In the genomic region with DNA sequence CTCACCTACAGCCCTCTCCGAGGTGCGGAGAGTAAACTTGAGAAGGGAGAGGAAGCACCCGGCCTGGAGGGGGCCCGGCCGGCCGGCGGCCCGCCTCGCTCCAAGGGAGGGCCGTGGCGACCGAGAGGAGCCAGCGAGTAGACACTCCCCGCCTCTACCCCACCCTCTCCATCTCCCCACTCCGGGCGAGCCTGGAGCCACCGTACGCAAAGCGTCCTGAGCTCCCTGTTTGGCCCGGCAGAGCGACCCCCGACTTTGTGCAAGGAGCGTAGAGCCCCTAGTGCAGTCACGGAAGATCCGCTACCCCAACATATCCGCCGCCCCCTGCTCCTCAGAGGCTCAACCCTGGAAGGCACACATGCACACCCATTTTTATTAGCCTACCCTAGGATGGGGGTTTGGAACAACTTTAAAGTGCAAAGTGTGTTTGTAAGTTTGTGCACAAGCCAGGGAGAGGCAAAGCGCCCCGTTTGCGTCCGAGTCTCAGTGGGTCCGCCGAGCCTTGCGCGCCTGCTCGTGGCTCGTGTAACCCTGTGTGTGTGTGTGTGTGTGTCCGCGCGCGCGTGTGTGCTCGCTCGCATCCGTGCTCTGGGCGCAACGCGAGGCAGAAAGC, we compare ENCODE assay signal across 1 cellular context.
A peak's percentile ranks its signal among the peaks of the same experiment; 100 is the strongest.
TF ChIP-seq lines count a peak whose summit lies in the region.

No MANE protein-coding gene starts in this region.

TF ChIP-seq in HEK293, 187 proteins besides CTCF, POLR2A, EP300 and RAD21 (continued from another document and continues in another):
- TF ChIP-seq, protein P1, sequence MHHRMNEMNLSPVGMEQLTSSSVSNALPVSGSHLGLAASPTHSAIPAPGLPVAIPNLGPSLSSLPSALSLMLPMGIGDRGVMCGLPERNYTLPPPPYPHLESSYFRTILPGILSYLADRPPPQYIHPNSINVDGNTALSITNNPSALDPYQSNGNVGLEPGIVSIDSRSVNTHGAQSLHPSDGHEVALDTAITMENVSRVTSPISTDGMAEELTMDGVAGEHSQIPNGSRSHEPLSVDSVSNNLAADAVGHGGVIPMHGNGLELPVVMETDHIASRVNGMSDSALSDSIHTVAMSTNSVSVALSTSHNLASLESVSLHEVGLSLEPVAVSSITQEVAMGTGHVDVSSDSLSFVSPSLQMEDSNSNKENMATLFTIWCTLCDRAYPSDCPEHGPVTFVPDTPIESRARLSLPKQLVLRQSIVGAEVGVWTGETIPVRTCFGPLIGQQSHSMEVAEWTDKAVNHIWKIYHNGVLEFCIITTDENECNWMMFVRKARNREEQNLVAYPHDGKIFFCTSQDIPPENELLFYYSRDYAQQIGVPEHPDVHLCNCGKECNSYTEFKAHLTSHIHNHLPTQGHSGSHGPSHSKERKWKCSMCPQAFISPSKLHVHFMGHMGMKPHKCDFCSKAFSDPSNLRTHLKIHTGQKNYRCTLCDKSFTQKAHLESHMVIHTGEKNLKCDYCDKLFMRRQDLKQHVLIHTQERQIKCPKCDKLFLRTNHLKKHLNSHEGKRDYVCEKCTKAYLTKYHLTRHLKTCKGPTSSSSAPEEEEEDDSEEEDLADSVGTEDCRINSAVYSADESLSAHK (tag by site-specific recombination; IDR thresholded peaks at IDR 0.05) = 0 out of 2 replicates have a peak, but pooled peaks have one; percentile 2
- TF ChIP-seq ZNF510 (tag by site-specific recombination; IDR thresholded peaks at IDR 0.05; ENCODE audit: insufficient replicate concordance) (no peak), KLF7 (tag by site-specific recombination; IDR thresholded peaks at IDR 0.05; ENCODE audit: borderline replicate concordance) (peak; percentile 11; the same call in 1 of the 2 replicates), SP7 (tag by site-specific recombination; IDR thresholded peaks at IDR 0.05) (peak; percentile 51), ZNF707 (tag by site-specific recombination; IDR thresholded peaks at IDR 0.05) (no peak), ZNF514 (tag by site-specific recombination; IDR thresholded peaks at IDR 0.05) (no peak), ZNF623 (tag by site-specific recombination; IDR thresholded peaks at IDR 0.05) (no peak), YY1 (tag by site-specific recombination; IDR thresholded peaks at IDR 0.05) (no peak), ZNF747 (tag by site-specific recombination; IDR thresholded peaks at IDR 0.05) (no peak), ZNF239 (tag by site-specific recombination; IDR thresholded peaks at IDR 0.05) (no peak), KLF1 (tag by site-specific recombination; IDR thresholded peaks at IDR 0.05) (peak; percentile 39), ZFP3 (tag by site-specific recombination; IDR thresholded peaks at IDR 0.05; ENCODE audit: low read depth) (no peak), ZNF302 (tag by site-specific recombination; IDR thresholded peaks at IDR 0.05; ENCODE audit: low read depth) (no peak), ZFHX2 (tag by site-specific recombination; conservative IDR thresholded peaks at IDR 0.05) (no peak; the same call in 1 of the 2 replicates), ZNF266 (tag by site-specific recombination; IDR thresholded peaks at IDR 0.05; ENCODE audit: low read depth) (no peak), FEZF1 (tag by site-specific recombination; IDR thresholded peaks at IDR 0.05) (no peak), ZNF571 (tag by site-specific recombination; IDR thresholded peaks at IDR 0.05) (no peak), ZNF654 (tag by site-specific recombination; IDR thresholded peaks at IDR 0.05; ENCODE audit: low read depth) (no peak), YY2 (tag by site-specific recombination; IDR thresholded peaks at IDR 0.05) (no peak), ZNF157 (tag by site-specific recombination; IDR thresholded peaks at IDR 0.05) (no peak), ZBTB20 (tag by site-specific recombination; IDR thresholded peaks at IDR 0.05) (peak; percentile 58; the same call in 1 of the 2 replicates), SP2 (tag by site-specific recombination; IDR thresholded peaks at IDR 0.05) (peak; percentile 83), ZNF610 (tag by site-specific recombination; IDR thresholded peaks at IDR 0.05; ENCODE audit: borderline replicate concordance) (no peak), ZIC2 (tag by site-specific recombination; IDR thresholded peaks at IDR 0.05) (peak; percentile 49), ZNF561 (tag by site-specific recombination; IDR thresholded peaks at IDR 0.05; ENCODE audit: borderline replicate concordance) (0 out of 2 replicates have a peak, but pooled peaks have one; percentile 13)
- TF ChIP-seq, protein P2, sequence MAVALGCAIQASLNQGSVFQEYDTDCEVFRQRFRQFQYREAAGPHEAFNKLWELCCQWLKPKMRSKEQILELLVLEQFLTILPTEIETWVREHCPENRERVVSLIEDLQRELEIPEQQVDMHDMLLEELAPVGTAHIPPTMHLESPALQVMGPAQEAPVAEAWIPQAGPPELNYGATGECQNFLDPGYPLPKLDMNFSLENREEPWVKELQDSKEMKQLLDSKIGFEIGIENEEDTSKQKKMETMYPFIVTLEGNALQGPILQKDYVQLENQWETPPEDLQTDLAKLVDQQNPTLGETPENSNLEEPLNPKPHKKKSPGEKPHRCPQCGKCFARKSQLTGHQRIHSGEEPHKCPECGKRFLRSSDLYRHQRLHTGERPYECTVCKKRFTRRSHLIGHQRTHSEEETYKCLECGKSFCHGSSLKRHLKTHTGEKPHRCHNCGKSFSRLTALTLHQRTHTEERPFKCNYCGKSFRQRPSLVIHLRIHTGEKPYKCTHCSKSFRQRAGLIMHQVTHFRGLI (tag by site-specific recombination; IDR thresholded peaks at IDR 0.05) = no peak
- TF ChIP-seq, protein P3, sequence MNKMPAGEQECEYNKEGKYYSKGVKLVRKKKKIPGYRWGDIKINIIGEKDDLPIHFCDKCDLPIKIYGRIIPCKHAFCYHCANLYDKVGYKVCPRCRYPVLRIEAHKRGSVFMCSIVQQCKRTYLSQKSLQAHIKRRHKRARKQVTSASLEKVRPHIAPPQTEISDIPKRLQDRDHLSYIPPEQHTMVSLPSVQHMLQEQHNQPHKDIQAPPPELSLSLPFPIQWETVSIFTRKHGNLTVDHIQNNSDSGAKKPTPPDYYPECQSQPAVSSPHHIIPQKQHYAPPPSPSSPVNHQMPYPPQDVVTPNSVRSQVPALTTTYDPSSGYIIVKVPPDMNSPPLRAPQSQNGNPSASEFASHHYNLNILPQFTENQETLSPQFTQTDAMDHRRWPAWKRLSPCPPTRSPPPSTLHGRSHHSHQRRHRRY (tag by site-specific recombination; IDR thresholded peaks at IDR 0.05) = no peak; the same call in 1 of the 2 replicates
- TF ChIP-seq, protein P4, sequence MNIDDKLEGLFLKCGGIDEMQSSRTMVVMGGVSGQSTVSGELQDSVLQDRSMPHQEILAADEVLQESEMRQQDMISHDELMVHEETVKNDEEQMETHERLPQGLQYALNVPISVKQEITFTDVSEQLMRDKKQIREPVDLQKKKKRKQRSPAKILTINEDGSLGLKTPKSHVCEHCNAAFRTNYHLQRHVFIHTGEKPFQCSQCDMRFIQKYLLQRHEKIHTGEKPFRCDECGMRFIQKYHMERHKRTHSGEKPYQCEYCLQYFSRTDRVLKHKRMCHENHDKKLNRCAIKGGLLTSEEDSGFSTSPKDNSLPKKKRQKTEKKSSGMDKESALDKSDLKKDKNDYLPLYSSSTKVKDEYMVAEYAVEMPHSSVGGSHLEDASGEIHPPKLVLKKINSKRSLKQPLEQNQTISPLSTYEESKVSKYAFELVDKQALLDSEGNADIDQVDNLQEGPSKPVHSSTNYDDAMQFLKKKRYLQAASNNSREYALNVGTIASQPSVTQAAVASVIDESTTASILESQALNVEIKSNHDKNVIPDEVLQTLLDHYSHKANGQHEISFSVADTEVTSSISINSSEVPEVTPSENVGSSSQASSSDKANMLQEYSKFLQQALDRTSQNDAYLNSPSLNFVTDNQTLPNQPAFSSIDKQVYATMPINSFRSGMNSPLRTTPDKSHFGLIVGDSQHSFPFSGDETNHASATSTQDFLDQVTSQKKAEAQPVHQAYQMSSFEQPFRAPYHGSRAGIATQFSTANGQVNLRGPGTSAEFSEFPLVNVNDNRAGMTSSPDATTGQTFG (tag by site-specific recombination; IDR thresholded peaks at IDR 0.05; ENCODE audit: borderline replicate concordance) = no peak
- TF ChIP-seq, protein P5, sequence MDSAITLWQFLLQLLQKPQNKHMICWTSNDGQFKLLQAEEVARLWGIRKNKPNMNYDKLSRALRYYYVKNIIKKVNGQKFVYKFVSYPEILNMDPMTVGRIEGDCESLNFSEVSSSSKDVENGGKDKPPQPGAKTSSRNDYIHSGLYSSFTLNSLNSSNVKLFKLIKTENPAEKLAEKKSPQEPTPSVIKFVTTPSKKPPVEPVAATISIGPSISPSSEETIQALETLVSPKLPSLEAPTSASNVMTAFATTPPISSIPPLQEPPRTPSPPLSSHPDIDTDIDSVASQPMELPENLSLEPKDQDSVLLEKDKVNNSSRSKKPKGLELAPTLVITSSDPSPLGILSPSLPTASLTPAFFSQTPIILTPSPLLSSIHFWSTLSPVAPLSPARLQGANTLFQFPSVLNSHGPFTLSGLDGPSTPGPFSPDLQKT (IDR thresholded peaks at IDR 0.05; ENCODE audit: borderline replicate concordance, low read depth, low read length) = no peak
- TF ChIP-seq, protein P6, sequence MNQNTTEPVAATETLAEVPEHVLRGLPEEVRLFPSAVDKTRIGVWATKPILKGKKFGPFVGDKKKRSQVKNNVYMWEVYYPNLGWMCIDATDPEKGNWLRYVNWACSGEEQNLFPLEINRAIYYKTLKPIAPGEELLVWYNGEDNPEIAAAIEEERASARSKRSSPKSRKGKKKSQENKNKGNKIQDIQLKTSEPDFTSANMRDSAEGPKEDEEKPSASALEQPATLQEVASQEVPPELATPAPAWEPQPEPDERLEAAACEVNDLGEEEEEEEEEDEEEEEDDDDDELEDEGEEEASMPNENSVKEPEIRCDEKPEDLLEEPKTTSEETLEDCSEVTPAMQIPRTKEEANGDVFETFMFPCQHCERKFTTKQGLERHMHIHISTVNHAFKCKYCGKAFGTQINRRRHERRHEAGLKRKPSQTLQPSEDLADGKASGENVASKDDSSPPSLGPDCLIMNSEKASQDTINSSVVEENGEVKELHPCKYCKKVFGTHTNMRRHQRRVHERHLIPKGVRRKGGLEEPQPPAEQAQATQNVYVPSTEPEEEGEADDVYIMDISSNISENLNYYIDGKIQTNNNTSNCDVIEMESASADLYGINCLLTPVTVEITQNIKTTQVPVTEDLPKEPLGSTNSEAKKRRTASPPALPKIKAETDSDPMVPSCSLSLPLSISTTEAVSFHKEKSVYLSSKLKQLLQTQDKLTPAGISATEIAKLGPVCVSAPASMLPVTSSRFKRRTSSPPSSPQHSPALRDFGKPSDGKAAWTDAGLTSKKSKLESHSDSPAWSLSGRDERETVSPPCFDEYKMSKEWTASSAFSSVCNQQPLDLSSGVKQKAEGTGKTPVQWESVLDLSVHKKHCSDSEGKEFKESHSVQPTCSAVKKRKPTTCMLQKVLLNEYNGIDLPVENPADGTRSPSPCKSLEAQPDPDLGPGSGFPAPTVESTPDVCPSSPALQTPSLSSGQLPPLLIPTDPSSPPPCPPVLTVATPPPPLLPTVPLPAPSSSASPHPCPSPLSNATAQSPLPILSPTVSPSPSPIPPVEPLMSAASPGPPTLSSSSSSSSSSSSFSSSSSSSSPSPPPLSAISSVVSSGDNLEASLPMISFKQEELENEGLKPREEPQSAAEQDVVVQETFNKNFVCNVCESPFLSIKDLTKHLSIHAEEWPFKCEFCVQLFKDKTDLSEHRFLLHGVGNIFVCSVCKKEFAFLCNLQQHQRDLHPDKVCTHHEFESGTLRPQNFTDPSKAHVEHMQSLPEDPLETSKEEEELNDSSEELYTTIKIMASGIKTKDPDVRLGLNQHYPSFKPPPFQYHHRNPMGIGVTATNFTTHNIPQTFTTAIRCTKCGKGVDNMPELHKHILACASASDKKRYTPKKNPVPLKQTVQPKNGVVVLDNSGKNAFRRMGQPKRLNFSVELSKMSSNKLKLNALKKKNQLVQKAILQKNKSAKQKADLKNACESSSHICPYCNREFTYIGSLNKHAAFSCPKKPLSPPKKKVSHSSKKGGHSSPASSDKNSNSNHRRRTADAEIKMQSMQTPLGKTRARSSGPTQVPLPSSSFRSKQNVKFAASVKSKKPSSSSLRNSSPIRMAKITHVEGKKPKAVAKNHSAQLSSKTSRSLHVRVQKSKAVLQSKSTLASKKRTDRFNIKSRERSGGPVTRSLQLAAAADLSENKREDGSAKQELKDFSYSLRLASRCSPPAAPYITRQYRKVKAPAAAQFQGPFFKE (tag by site-specific recombination; IDR thresholded peaks at IDR 0.05; ENCODE audit: borderline replicate concordance) = no peak
- TF ChIP-seq, protein P7, sequence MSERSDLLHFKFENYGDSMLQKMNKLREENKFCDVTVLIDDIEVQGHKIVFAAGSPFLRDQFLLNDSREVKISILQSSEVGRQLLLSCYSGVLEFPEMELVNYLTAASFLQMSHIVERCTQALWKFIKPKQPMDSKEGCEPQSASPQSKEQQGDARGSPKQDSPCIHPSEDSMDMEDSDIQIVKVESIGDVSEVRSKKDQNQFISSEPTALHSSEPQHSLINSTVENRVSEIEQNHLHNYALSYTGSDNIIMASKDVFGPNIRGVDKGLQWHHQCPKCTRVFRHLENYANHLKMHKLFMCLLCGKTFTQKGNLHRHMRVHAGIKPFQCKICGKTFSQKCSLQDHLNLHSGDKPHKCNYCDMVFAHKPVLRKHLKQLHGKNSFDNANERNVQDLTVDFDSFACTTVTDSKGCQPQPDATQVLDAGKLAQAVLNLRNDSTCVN (tag by site-specific recombination; optimal IDR thresholded peaks at IDR 0.05) = peak; percentile 98
- TF ChIP-seq, protein P8, sequence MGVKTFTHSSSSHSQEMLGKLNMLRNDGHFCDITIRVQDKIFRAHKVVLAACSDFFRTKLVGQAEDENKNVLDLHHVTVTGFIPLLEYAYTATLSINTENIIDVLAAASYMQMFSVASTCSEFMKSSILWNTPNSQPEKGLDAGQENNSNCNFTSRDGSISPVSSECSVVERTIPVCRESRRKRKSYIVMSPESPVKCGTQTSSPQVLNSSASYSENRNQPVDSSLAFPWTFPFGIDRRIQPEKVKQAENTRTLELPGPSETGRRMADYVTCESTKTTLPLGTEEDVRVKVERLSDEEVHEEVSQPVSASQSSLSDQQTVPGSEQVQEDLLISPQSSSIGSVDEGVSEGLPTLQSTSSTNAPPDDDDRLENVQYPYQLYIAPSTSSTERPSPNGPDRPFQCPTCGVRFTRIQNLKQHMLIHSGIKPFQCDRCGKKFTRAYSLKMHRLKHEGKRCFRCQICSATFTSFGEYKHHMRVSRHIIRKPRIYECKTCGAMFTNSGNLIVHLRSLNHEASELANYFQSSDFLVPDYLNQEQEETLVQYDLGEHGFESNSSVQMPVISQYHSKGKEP (tag by site-specific recombination; IDR thresholded peaks at IDR 0.05) = no peak
